ENCODE assay signal across 9 cellular contexts in genomic region chr11:61680622-61681191, GRCh38. TPM values are rescaled to one million over a fixed set of nuclear protein-coding genes. Genes with fewer than 3 reads are reported as not detected.
DNase-seq lines count a peak whose midpoint lies in the region; TF ChIP-seq lines count a peak whose summit lies in the region.
"Had no signal": no experiment of that assay in that cellular context is flagged by ENCODE, and none has a peak within 500 bp of the region (broad histone marks: within the 10 kb centered on the region; RNA-seq: fewer than 3 reads in every experiment).

No MANE protein-coding gene starts in this region.

- H3K9me3 Mint-ChIP-seq in activated T-helper 1 cell treated with anti-CD3 and anti-CD28 coated beads, Interleukin-12 subunit alpha, Interleukin-12 subunit beta, Interleukin-2, Interleukin-4 antibody, amounts not matched to agents 30 ng/mL and 10 ng/mL and 1 ng/mL, durations not matched to agents 14 hours and 24 hours and 36 hours, result no peaks in the 10 kb centered on the region

- H3K79me2 ChIP-seq in smooth muscle cell (ENCODE audit: low read depth), result no peaks in the 10 kb centered on the region

- no peak overlapping the region for H2AFZ ChIP-seq in smooth muscle cell (ENCODE audit: low read depth)

- H3K27me3 ChIP-seq in smooth muscle cell (ENCODE audit: low read depth), result no peaks in the 10 kb centered on the region

- no peak overlapping the region for H3K27ac ChIP-seq in smooth muscle cell (ENCODE audit: low read depth)
- H3K27ac ChIP-seq: 22Rv1 had no signal

- H3K27ac Mint-ChIP-seq in activated T-helper 1 cell treated with anti-CD3 and anti-CD28 coated beads, Interleukin-12 subunit alpha, Interleukin-12 subunit beta, Interleukin-2, Interleukin-4 antibody, amounts not matched to agents 30 ng/mL and 10 ng/mL and 1 ng/mL, durations not matched to agents 14 hours and 24 hours and 36 hours, result no peak overlapping the region

- no peaks in the 10 kb centered on the region for H4K20me1 ChIP-seq in smooth muscle cell (ENCODE audit: low read depth)

- intact Hi-C loops in activated T-helper 1 cell treated with anti-CD3 and anti-CD28 coated beads, Interleukin-12 subunit alpha, Interleukin-12 subunit beta, Interleukin-2, Interleukin-4 antibody, amounts not matched to agents 30 ng/mL and 10 ng/mL and 1 ng/mL, durations not matched to agents 14 hours and 24 hours and 36 hours (cut with micrococcal nuclease), result loop anchor here (1.0 kb wide), 2 partner anchors 16 to 53 kb away; no protein-coding TSS in a partner anchor

- H3K4me3 ChIP-seq in iPS-11a (ENCODE audit: low read depth, low read length) (peak overlapping the region; percentile 37), smooth muscle cell (peak overlapping the region; percentile 51)

- no peaks in the 10 kb centered on the region for H3K4me1 Mint-ChIP-seq in activated T-helper 1 cell treated with anti-CD3 and anti-CD28 coated beads, Interleukin-12 subunit alpha, Interleukin-12 subunit beta, Interleukin-2, Interleukin-4 antibody, amounts not matched to agents 30 ng/mL and 10 ng/mL and 1 ng/mL, durations not matched to agents 14 hours and 24 hours and 36 hours (ENCODE audit: low read depth)

- peak overlapping the region; percentile 88 for H3K4me2 ChIP-seq in smooth muscle cell

- DNase-seq in DMS53 (lab: John Stamatoyannopoulos, UW), result peak; percentile 77
- no peak for DNase-seq in DMS53 treated with DMSO at 0.1 percent for 48 hours (lab: John Stamatoyannopoulos, UW; ENCODE audit: unreplicated experiment)
- no peak for DNase-seq in activated T-helper 1 cell treated with anti-CD3 and anti-CD28 coated beads, Interleukin-12 subunit alpha, Interleukin-12 subunit beta, Interleukin-2, Interleukin-4 antibody, amounts not matched to agents 30 ng/mL and 10 ng/mL and 1 ng/mL, durations not matched to agents 14 hours and 24 hours and 36 hours (ENCODE audit: low spot score)
- DNase-seq in smooth muscle cell (lab: John Stamatoyannopoulos, UW; ENCODE audit: unreplicated experiment), result no peak
- DNase-seq in cortex of kidney (lab: John Stamatoyannopoulos, UW), result no peak
- DNase-seq in NCI-H510A (lab: John Stamatoyannopoulos, UW), result no peak
- no peak for DNase-seq in nucleus accumbens (lab: John Stamatoyannopoulos, UW)

- H3F3A ChIP-seq in smooth muscle cell (ENCODE audit: low read depth), result peaks cover 11% of the 10 kb centered on the region

- H3K27me3 Mint-ChIP-seq in activated T-helper 1 cell treated with anti-CD3 and anti-CD28 coated beads, Interleukin-12 subunit alpha, Interleukin-12 subunit beta, Interleukin-2, Interleukin-4 antibody, amounts not matched to agents 30 ng/mL and 10 ng/mL and 1 ng/mL, durations not matched to agents 14 hours and 24 hours and 36 hours (ENCODE audit: insufficient read depth), result peaks cover 44% of the 10 kb centered on the region

- no peaks in the 10 kb centered on the region for H3K36me3 ChIP-seq in smooth muscle cell (ENCODE audit: low read depth)

- H3K36me3 Mint-ChIP-seq in activated T-helper 1 cell treated with anti-CD3 and anti-CD28 coated beads, Interleukin-12 subunit alpha, Interleukin-12 subunit beta, Interleukin-2, Interleukin-4 antibody, amounts not matched to agents 30 ng/mL and 10 ng/mL and 1 ng/mL, durations not matched to agents 14 hours and 24 hours and 36 hours (ENCODE audit: low read depth), result no peaks in the 10 kb centered on the region

- no peak for TF ChIP-seq CTCF in smooth muscle cell (IDR thresholded peaks at IDR 0.05; ENCODE audit: borderline replicate concordance, insufficient read depth, poor library complexity, severe bottlenecking)

- H3K9ac ChIP-seq in smooth muscle cell (ENCODE audit: low read depth), result no peak overlapping the region

- H3K9me3 ChIP-seq in smooth muscle cell (replicated peaks; ENCODE audit: low read depth), result no peaks in the 10 kb centered on the region

- peaks cover 13% of the 10 kb centered on the region for H3K4me1 ChIP-seq in smooth muscle cell (ENCODE audit: low read depth)

- peak overlapping the region; percentile 75 for H3K4me3 Mint-ChIP-seq in activated T-helper 1 cell treated with anti-CD3 and anti-CD28 coated beads, Interleukin-12 subunit alpha, Interleukin-12 subunit beta, Interleukin-2, Interleukin-4 antibody, amounts not matched to agents 30 ng/mL and 10 ng/mL and 1 ng/mL, durations not matched to agents 14 hours and 24 hours and 36 hours

- 59% methylated on average over 30 of the region's 30 CpGs for WGBS in smooth muscle cell (ENCODE audit: low lambda C conversion rate)

RNA-seq across cellular contexts. Expression of gene DAGLA, which starts 0.5 kb away (rescaled TPM):
- total RNA-seq in activated T-helper 1 cell treated with anti-CD3 and anti-CD28 coated beads, Interleukin-12 subunit alpha, Interleukin-12 subunit beta, Interleukin-2, Interleukin-4 antibody, amounts not matched to agents 30 ng/mL and 10 ng/mL and 1 ng/mL, durations not matched to agents 14 hours and 24 hours and 36 hours, result 0.18 and 0.20 TPM in 2 replicates
- total RNA-seq in smooth muscle cell, result 1.3 and 1.6 TPM in 2 replicates
- polyA plus RNA-seq in smooth muscle cell, result 2.9 and 3.9 TPM in 2 replicates
